9 cellular contexts compared by ENCODE assay signal in the genomic region with DNA sequence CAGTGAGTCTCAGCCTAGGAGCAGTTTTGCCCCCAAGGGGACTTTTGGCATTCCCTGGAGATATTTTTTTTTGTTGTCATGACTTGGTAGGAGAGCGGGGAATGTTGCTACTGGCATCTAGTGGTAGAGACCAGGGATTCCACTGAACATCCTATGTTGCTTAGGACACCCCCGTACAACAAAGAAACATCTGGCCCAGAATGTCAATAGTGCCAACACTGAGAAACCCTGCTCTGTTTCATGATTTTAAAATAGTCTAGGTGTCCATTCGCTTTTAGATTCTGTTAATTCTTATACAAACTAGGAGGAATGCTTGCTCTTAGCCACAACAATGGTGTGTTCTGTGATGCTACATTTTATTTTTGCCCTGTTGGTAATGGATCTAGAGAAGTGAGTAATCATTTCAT.
A peak's percentile ranks its signal among the peaks of the same experiment; 100 is the strongest.
DNase-seq lines count a peak whose midpoint lies in the region; ATAC-seq, FAIRE-seq and TF ChIP-seq lines count a peak whose summit lies in the region.
"Had no signal": no experiment of that assay in that cellular context is flagged by ENCODE, and none has a peak within 500 bp of the region (broad histone marks: within the 10 kb centered on the region; RNA-seq: fewer than 3 reads in every experiment).

No MANE protein-coding gene starts in this region.

- H3K9me3 ChIP-seq in right lobe of liver: no peaks in the 10 kb centered on the region
- no peaks in the 10 kb centered on the region for H3K9me3 ChIP-seq in kidney (ENCODE audit: control insufficient read depth in 1 of 2, low read length in 2 of 2)

- ATAC-seq in right lobe of liver (peak; percentile 76 to 86 (median 82)), HG03354 (IDR thresholded peaks at IDR 0.05; ENCODE audit: poor library complexity, severe bottlenecking, unreplicated experiment) (no peak), GM21515 (IDR thresholded peaks at IDR 0.05; ENCODE audit: unreplicated experiment) (no peak)

- no peak overlapping the region for H3K4me3 ChIP-seq in NB4 (ENCODE audit: low read depth, low read length)
- H3K4me3 ChIP-seq in astrocyte of the spinal cord (ENCODE audit: low read depth, low read length): no peak overlapping the region
- no peak overlapping the region for H3K4me3 ChIP-seq in right lobe of liver
- no peak overlapping the region for H3K4me3 ChIP-seq in kidney (ENCODE audit: low read length in 2 of 2)

- no peak for FAIRE-seq in kidney (lab: Jason Lieb, UNC)

- TF ChIP-seq POLR2A in NB4 (IDR thresholded peaks at IDR 0.05; ENCODE audit: extremely low read depth, insufficient read length) (no peak), right lobe of liver (IDR thresholded peaks at IDR 0.05) (no peak)

- H3K4me1 ChIP-seq in right lobe of liver (no peaks in the 10 kb centered on the region), kidney (ENCODE audit: control insufficient read depth in 1 of 2, insufficient read depth in 1 of 2, low read depth in 1 of 2, low read length in 2 of 2) (no peaks in the 10 kb centered on the region)

- no peak overlapping the region for H3K9ac ChIP-seq in kidney (ENCODE audit: low read length in 2 of 2)

- H3K36me3 ChIP-seq in right lobe of liver (no peaks in the 10 kb centered on the region), kidney (ENCODE audit: control insufficient read depth in 1 of 2, insufficient read depth in 2 of 2, low read length in 2 of 2) (no peaks in the 10 kb centered on the region)

- no peaks in the 10 kb centered on the region for H3K27me3 ChIP-seq in right lobe of liver

- WGBS in right lobe of liver (ENCODE audit: insufficient coverage, low coverage, low lambda C conversion rate, missing lambda C conversion rate): 34% methylated on average over 3 of the region's 3 CpGs

- intact Hi-C loops in right lobe of liver (cut with DNase I) (no loop called here), kidney (cut with DNase I) (no loop called here)

- in situ Hi-C loops in astrocyte of the spinal cord (cut with HindIII; ENCODE audit: low sequenced_read_pairs): no loop called here

- H3K27ac ChIP-seq in right lobe of liver (no peak overlapping the region), kidney (ENCODE audit: low read depth in 2 of 2, low read length in 2 of 2) (no peak overlapping the region)

- TF ChIP-seq CTCF in NB4 (IDR thresholded peaks at IDR 0.05; ENCODE audit: low read depth, low read length) (peak; percentile 13), astrocyte of the spinal cord (IDR thresholded peaks at IDR 0.05; ENCODE audit: low read depth, low read length) (peak; percentile 67), right lobe of liver (IDR thresholded peaks at IDR 0.05) (peak; percentile 49 to 61 (median 58)), kidney (IDR thresholded peaks at IDR 0.05; ENCODE audit: borderline replicate concordance, extremely low read depth, insufficient read depth) (no peak)

- DNase-seq in DMS53 (lab: John Stamatoyannopoulos, UW) (peak; percentile 61), NB4 (ENCODE audit: low read depth) (peak; percentile 21), astrocyte of the spinal cord (ENCODE audit: low read depth, low spot score) (peak; percentile 48), right lobe of liver (no peak), kidney (no peak), putamen (ENCODE audit: low spot score) (no peak)
- DNase-seq: aorta had no signal

Comparison
In these comparisons a context has a peak if more than half of its experiments do, and no peak if none do; other contexts are left out.
1. DNase-seq: peak in DMS53 (single experiment), NB4 (single experiment) and astrocyte of the spinal cord (single experiment); none in right lobe of liver (0 of 3), kidney (single experiment) and putamen (single experiment).
2. ATAC-seq: peak in right lobe of liver (4 of 4); none in HG03354 (single experiment) and GM21515 (single experiment).